ENCODE assay signal across 2 cellular contexts in the genomic region with DNA sequence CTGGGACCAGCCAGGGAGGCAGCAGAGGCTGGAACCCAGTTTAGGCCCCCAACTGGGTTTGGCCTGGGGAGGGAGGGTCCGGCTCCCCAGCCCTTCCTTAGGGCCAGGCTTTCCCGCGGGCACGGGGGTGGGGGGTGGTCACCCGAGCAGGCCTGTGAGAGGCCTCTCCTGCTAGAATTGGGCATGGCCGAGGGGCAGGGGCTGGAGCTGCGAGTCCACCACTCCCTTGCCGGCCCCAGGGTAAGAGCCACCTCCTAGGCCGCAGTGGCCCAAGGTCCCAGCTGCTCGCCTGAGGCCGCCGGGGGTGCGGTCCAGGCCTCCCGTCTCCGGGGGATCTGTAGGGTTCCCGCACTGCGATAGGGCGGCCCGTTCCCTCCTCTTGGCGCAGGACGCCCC.
A peak's percentile ranks its signal among the peaks of the same experiment; 100 is the strongest.
TF ChIP-seq lines count a peak whose summit lies in the region.

No MANE protein-coding gene starts in this region.

TF ChIP-seq in A549, 52 proteins besides CTCF, POLR2A, EP300 and RAD21:
- TF ChIP-seq CHD4 (IDR thresholded peaks at IDR 0.05; ENCODE audit: borderline replicate concordance) (no peak), NFE2L2 (conservative IDR thresholded peaks at IDR 0.05; ENCODE audit: low read length) (no peak), FOSL2 (IDR thresholded peaks at IDR 0.05) (no peak), FOSL2 (CRISPR knock-in tag; IDR thresholded peaks at IDR 0.05) (no peak), ZSCAN20 (CRISPR knock-in tag; IDR thresholded peaks at IDR 0.05) (no peak), RCOR1 (IDR thresholded peaks at IDR 0.05; ENCODE audit: low read depth, low read length) (no peak), GATA3 (IDR thresholded peaks at IDR 0.05; ENCODE audit: borderline replicate concordance) (no peak), RARB (CRISPR knock-in tag; IDR thresholded peaks at IDR 0.05) (no peak), CBX8 (IDR thresholded peaks at IDR 0.05) (no peak), SREBF2 (IDR thresholded peaks at IDR 0.05) (no peak), MAZ (IDR thresholded peaks at IDR 0.05; ENCODE audit: borderline replicate concordance, low read depth, low read length) (no peak), KDM5A (IDR thresholded peaks at IDR 0.05) (no peak), CEBPB (IDR thresholded peaks at IDR 0.05) (no peak), EHF (CRISPR knock-in tag; IDR thresholded peaks at IDR 0.05) (no peak)
- TF ChIP-seq, protein P1, sequence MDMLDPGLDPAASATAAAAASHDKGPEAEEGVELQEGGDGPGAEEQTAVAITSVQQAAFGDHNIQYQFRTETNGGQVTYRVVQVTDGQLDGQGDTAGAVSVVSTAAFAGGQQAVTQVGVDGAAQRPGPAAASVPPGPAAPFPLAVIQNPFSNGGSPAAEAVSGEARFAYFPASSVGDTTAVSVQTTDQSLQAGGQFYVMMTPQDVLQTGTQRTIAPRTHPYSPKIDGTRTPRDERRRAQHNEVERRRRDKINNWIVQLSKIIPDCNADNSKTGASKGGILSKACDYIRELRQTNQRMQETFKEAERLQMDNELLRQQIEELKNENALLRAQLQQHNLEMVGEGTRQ (IDR thresholded peaks at IDR 0.05), result no peak
- TF ChIP-seq, protein P2, sequence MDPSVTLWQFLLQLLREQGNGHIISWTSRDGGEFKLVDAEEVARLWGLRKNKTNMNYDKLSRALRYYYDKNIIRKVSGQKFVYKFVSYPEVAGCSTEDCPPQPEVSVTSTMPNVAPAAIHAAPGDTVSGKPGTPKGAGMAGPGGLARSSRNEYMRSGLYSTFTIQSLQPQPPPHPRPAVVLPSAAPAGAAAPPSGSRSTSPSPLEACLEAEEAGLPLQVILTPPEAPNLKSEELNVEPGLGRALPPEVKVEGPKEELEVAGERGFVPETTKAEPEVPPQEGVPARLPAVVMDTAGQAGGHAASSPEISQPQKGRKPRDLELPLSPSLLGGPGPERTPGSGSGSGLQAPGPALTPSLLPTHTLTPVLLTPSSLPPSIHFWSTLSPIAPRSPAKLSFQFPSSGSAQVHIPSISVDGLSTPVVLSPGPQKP (IDR thresholded peaks at IDR 0.05; ENCODE audit: low read depth, low read length), result no peak
- TF ChIP-seq, protein P3, sequence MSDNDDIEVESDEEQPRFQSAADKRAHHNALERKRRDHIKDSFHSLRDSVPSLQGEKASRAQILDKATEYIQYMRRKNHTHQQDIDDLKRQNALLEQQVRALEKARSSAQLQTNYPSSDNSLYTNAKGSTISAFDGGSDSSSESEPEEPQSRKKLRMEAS (IDR thresholded peaks at IDR 0.05), result no peak
- TF ChIP-seq, protein P4, sequence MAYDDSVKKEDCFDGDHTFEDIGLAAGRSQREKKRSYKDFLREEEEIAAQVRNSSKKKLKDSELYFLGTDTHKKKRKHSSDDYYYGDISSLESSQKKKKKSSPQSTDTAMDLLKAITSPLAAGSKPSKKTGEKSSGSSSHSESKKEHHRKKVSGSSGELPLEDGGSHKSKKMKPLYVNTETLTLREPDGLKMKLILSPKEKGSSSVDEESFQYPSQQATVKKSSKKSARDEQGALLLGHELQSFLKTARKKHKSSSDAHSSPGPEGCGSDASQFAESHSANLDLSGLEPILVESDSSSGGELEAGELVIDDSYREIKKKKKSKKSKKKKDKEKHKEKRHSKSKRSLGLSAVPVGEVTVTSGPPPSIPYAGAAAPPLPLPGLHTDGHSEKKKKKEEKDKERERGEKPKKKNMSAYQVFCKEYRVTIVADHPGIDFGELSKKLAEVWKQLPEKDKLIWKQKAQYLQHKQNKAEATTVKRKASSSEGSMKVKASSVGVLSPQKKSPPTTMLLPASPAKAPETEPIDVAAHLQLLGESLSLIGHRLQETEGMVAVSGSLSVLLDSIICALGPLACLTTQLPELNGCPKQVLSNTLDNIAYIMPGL (CRISPR knock-in tag; IDR thresholded peaks at IDR 0.05; ENCODE audit: borderline replicate concordance), result no peak

TF ChIP-seq in GM12878, 131 proteins besides CTCF, POLR2A, EP300 and RAD21:
- TF ChIP-seq KAT2A (conservative IDR thresholded peaks at IDR 0.05; ENCODE audit: control insufficient read depth, low read depth, low read length), result no peak
- TF ChIP-seq DPF2 (IDR thresholded peaks at IDR 0.05), result peak; percentile 19; the same call in 1 of the 2 replicates
- TF ChIP-seq GATAD2B (conservative IDR thresholded peaks at IDR 0.05; ENCODE audit: low read depth), result 0 out of 2 replicates have a peak, but pooled peaks have one; percentile 15
